In genomic region chr6:143396497-143397228, GRCh38 we compare ENCODE assay signal across 10 cellular contexts. TPM values are rescaled to one million over a fixed set of nuclear protein-coding genes. Genes with fewer than 3 reads are reported as not detected.
A peak's percentile ranks its signal among the peaks of the same experiment; 100 is the strongest.
DNase-seq lines count a peak whose midpoint lies in the region; ATAC-seq and TF ChIP-seq lines count a peak whose summit lies in the region.
"Had no signal": no experiment of that assay in that cellular context is flagged by ENCODE, and none has a peak within 500 bp of the region (broad histone marks: within the 10 kb centered on the region; RNA-seq: fewer than 3 reads in every experiment).

No MANE protein-coding gene starts in this region.

- H3K4me3 ChIP-seq in astrocyte of the spinal cord (ENCODE audit: low read depth, low read length) (no peak overlapping the region), left lung (no peak overlapping the region), smooth muscle cell (no peak overlapping the region), endodermal cell (ENCODE audit: low read length) (no peak overlapping the region), OCI-LY7 (ENCODE audit: low read depth, low read length, poor library complexity, severe bottlenecking) (no peak overlapping the region)

- POLR2A ChIA-PET in OCI-LY7 (lab: Charles Lee) = interaction anchor here (1.1 kb wide), 1 partner anchor 25 kb away, joined by 3 read pairs; no protein-coding TSS in a partner anchor

- 64% methylated on average over 10 of the region's 10 CpGs for WGBS in smooth muscle cell (ENCODE audit: low lambda C conversion rate)
- 92 to 93% methylated on average over 10 of the region's 10 CpGs for WGBS in endodermal cell (ENCODE audit: insufficient coverage in 1 of 2, insufficient read length in 1 of 2), 2 experiments

- H3K9me3 Mint-ChIP-seq in endodermal cell = no peaks in the 10 kb centered on the region
- H3K9me3 Mint-ChIP-seq: activated T-helper 2 cell treated with anti-CD3 and anti-CD28 coated beads, Interferon-gamma antibody, Interleukin-2, Interleukin-4, amounts not matched to agents 10 μg/mL and 5 μg/mL and 100 μg/mL, durations not matched to agents 14 hours and 24 hours and 36 hours had no signal

- DNase-seq in HT-29 (ENCODE audit: low spot score) = peak; percentile 78
- peak; percentile 18 for DNase-seq in astrocyte of the spinal cord (ENCODE audit: low read depth, low spot score)
- no peak for DNase-seq in left lung
- DNase-seq in smooth muscle cell (lab: John Stamatoyannopoulos, UW; ENCODE audit: unreplicated experiment) = no peak
- no peak for DNase-seq in endodermal cell
- no peak for DNase-seq in GM19238 (ENCODE audit: insufficient read length, low spot score)
- no peak for DNase-seq in OCI-LY7 (ENCODE audit: low spot score)
- DNase-seq: activated CD4-positive, alpha-beta T cell treated with anti-CD3 and anti-CD28 coated beads for 1 hour had no signal

- H3K79me2 ChIP-seq in smooth muscle cell (ENCODE audit: low read depth) = no peaks in the 10 kb centered on the region
- H3K79me2 ChIP-seq in OCI-LY7 (ENCODE audit: insufficient read depth, low read depth, low read length) = no peaks in the 10 kb centered on the region

- H4K20me1 ChIP-seq in smooth muscle cell (ENCODE audit: low read depth) (no peaks in the 10 kb centered on the region), OCI-LY7 (ENCODE audit: insufficient read depth, low read length) (no peaks in the 10 kb centered on the region)

- no peak overlapping the region for H3K4me3 Mint-ChIP-seq in endodermal cell

- no peak overlapping the region for H3K27ac Mint-ChIP-seq in endodermal cell
- H3K27ac Mint-ChIP-seq: activated T-helper 2 cell treated with anti-CD3 and anti-CD28 coated beads, Interferon-gamma antibody, Interleukin-2, Interleukin-4, amounts not matched to agents 10 μg/mL and 5 μg/mL and 100 μg/mL, durations not matched to agents 14 hours and 24 hours and 36 hours had no signal

- H3K4me2 ChIP-seq in smooth muscle cell = peak overlapping the region; percentile 38
- no peak overlapping the region for H3K4me2 ChIP-seq in OCI-LY7 (ENCODE audit: low read length)

- CTCF ChIA-PET in OCI-LY7 (lab: Charles Lee; ENCODE audit: unreplicated experiment) = no interaction called here

- H3K27me3 ChIP-seq in left lung = no peaks in the 10 kb centered on the region
- H3K27me3 ChIP-seq in smooth muscle cell (ENCODE audit: low read depth) = no peaks in the 10 kb centered on the region
- H3K27me3 ChIP-seq in endodermal cell (ENCODE audit: control insufficient read depth, insufficient read depth, low read length, poor library complexity, severe bottlenecking) = no peaks in the 10 kb centered on the region

- H3K9me3 ChIP-seq in left lung (no peaks in the 10 kb centered on the region), smooth muscle cell (replicated peaks; ENCODE audit: low read depth) (no peaks in the 10 kb centered on the region), endodermal cell (ENCODE audit: control insufficient read depth, low read length) (no peaks in the 10 kb centered on the region), OCI-LY7 (ENCODE audit: low read length) (no peaks in the 10 kb centered on the region)

- peaks cover 5% of the 10 kb centered on the region for H3F3A ChIP-seq in smooth muscle cell (ENCODE audit: low read depth)

- TF ChIP-seq CTCF in astrocyte of the spinal cord (IDR thresholded peaks at IDR 0.05; ENCODE audit: low read depth, low read length) (no peak), left lung (IDR thresholded peaks at IDR 0.05) (no peak), smooth muscle cell (IDR thresholded peaks at IDR 0.05; ENCODE audit: borderline replicate concordance, insufficient read depth, poor library complexity, severe bottlenecking) (no peak), endodermal cell (conservative IDR thresholded peaks at IDR 0.05) (no peak), OCI-LY7 (conservative IDR thresholded peaks at IDR 0.05; ENCODE audit: low read length) (no peak)

- no peaks in the 10 kb centered on the region for H3K36me3 Mint-ChIP-seq in endodermal cell (ENCODE audit: low read depth)

- no peaks in the 10 kb centered on the region for H3K9me2 ChIP-seq in OCI-LY7 (ENCODE audit: insufficient read depth, low read length)

- H3K36me3 ChIP-seq in left lung (no peaks in the 10 kb centered on the region), smooth muscle cell (ENCODE audit: low read depth) (no peaks in the 10 kb centered on the region), endodermal cell (ENCODE audit: control insufficient read depth, insufficient read depth, low read length) (no peaks in the 10 kb centered on the region), OCI-LY7 (ENCODE audit: insufficient read depth, low read length) (no peaks in the 10 kb centered on the region)

- ATAC-seq in left lung (peak; percentile 39), HG03520 (IDR thresholded peaks at IDR 0.05; ENCODE audit: unreplicated experiment) (no peak)

- BruUV-seq in OCI-LY7 (replicated peaks; lab: Mats Ljungman, UMichigan) = no TSS peak

- H3K27ac ChIP-seq in left lung (peak overlapping the region in 1 of 2 donors; percentile 65), smooth muscle cell (ENCODE audit: low read depth) (peak overlapping the region; percentile 82), endodermal cell (ENCODE audit: low read depth, low read length) (no peak overlapping the region), OCI-LY7 (ENCODE audit: low read depth, low read length, poor library complexity, severe bottlenecking) (no peak overlapping the region)

- peak overlapping the region; percentile 18 for H3K9ac ChIP-seq in smooth muscle cell (ENCODE audit: low read depth)
- no peak overlapping the region for H3K9ac ChIP-seq in endodermal cell (ENCODE audit: extremely low read depth, low read length, poor library complexity, severe bottlenecking)

- H2AFZ ChIP-seq in smooth muscle cell (ENCODE audit: low read depth) (peak overlapping the region; percentile 38), OCI-LY7 (ENCODE audit: low read length) (no peak overlapping the region)

- peaks cover 16% of the 10 kb centered on the region for H3K4me1 Mint-ChIP-seq in endodermal cell

- intact Hi-C loops in left lung (cut with DNase I) = no loop called here
- intact Hi-C loops in OCI-LY7 (cut with micrococcal nuclease; ENCODE audit: unreplicated experiment) = no loop called here

- in situ Hi-C loops in astrocyte of the spinal cord (cut with HindIII; ENCODE audit: low sequenced_read_pairs) = no loop called here

- no peaks in the 10 kb centered on the region for H3K27me3 Mint-ChIP-seq in endodermal cell (ENCODE audit: insufficient read depth)

- H3K4me1 ChIP-seq in left lung (peaks cover 6 to 8% of the 10 kb centered on the region in 2 donors), smooth muscle cell (ENCODE audit: low read depth) (peaks cover 4% of the 10 kb centered on the region), endodermal cell (ENCODE audit: control insufficient read depth, insufficient read depth, low read length) (no peaks in the 10 kb centered on the region), OCI-LY7 (ENCODE audit: insufficient read depth, low read length, poor library complexity, severe bottlenecking) (peaks cover 8% of the 10 kb centered on the region)

RNA-seq across cellular contexts. Expression of gene ADAT2, which starts 53.8 kb away (rescaled TPM):
- 4.1 and 4.2 TPM in 2 replicates for total RNA-seq in HT-29 (2014; rRNA removed; shearing (Covaris generic))
- 10 to 100 TPM in 1 of 2 donors, 1 to 10 TPM in 1; 8.8 to 10.2 TPM for total RNA-seq in left lung
- 2.3 and 5.3 TPM in 2 replicates for total RNA-seq in smooth muscle cell
- 1.5 and 3.9 TPM in 2 replicates for polyA plus RNA-seq in smooth muscle cell
- total RNA-seq in endodermal cell = 10 to 100 TPM in 1 of 2 donors, 1 to 10 TPM in 1; 8.7 to 10.6 TPM
- 10.5 TPM for polyA plus RNA-seq in endodermal cell (2013, experiment 1 of 2)
- 8.4 TPM for polyA plus RNA-seq in endodermal cell (2013, experiment 2 of 2)
- 17.6 and 21.7 TPM in 2 replicates for total RNA-seq in OCI-LY7 (2014; rRNA removed; shearing (Covaris generic))
- 23.0 and 27.2 TPM in 2 replicates for total RNA-seq in OCI-LY7 (2022)

RNA-seq across cellular contexts. Expression of gene PEX3, which starts 53.9 kb away (rescaled TPM):
- total RNA-seq in HT-29 (2014; rRNA removed; shearing (Covaris generic)) = 10.5 and 17.0 TPM in 2 replicates
- total RNA-seq in left lung = 10 to 100 TPM; 13.4 to 15.6 TPM
- 12.7 and 15.0 TPM in 2 replicates for total RNA-seq in smooth muscle cell
- 11.4 and 14.3 TPM in 2 replicates for polyA plus RNA-seq in smooth muscle cell
- total RNA-seq in endodermal cell = 10 to 100 TPM in 1 of 2 donors, 1 to 10 TPM in 1; 10.0 to 12.2 TPM
- polyA plus RNA-seq in endodermal cell (2013, experiment 1 of 2) = 13.4 TPM
- 14.4 TPM for polyA plus RNA-seq in endodermal cell (2013, experiment 2 of 2)
- total RNA-seq in OCI-LY7 (2014; rRNA removed; shearing (Covaris generic)) = 10.9 and 14.8 TPM in 2 replicates
- 23.1 and 27.0 TPM in 2 replicates for total RNA-seq in OCI-LY7 (2022)

Comparison
In these comparisons a context has a peak if more than half of its experiments do, and no peak if none do; other contexts are left out.
1. DNase-seq: peak in HT-29 (single experiment) and astrocyte of the spinal cord (single experiment); none in left lung (0 of 2), smooth muscle cell (single experiment), endodermal cell (single experiment), GM19238 (single experiment) and OCI-LY7 (single experiment).